ENCODE assay signal across 8 cellular contexts in genomic region chr2:11133238-11133935, GRCh38. TPM values are rescaled to one million over a fixed set of nuclear protein-coding genes. Genes with fewer than 3 reads are reported as not detected.
A peak's percentile ranks its signal among the peaks of the same experiment; 100 is the strongest.
DNase-seq lines count a peak whose midpoint lies in the region; ATAC-seq, FAIRE-seq and TF ChIP-seq lines count a peak whose summit lies in the region.

No MANE protein-coding gene starts in this region.

- TF ChIP-seq RAD21 in A549 (conservative IDR thresholded peaks at IDR 0.05 in 1 of 2, IDR thresholded peaks at IDR 0.05 in 1 of 2) = no peak

- CTCF ChIA-PET in A549 (lab: Yijun Ruan, JAX) = interaction anchor here (0.6 to 24.7 kb wide), 130 partner anchors 9 to 652 kb away, joined by 3 to 1025 read pairs (median 7); partner anchors contain the start of genes E2F6, KCNF1, NTSR2 and PDIA6

- H3K4me1 ChIP-seq in A549 = peaks cover 16% of the 10 kb centered on the region; the same call in 2 of the 3 replicates

- H3K4me1 Mint-ChIP-seq in IgD-negative memory B cell (peaks cover 8 to 13% (median 9%) of the 10 kb centered on the region in 3 donors), chondrocyte (ENCODE audit: low read depth) (peaks cover 13% of the 10 kb centered on the region), mesothelial cell of epicardium (peaks cover 15% of the 10 kb centered on the region)

- H3K36me3 Mint-ChIP-seq in IgD-negative memory B cell = peaks cover 5% of the 10 kb centered on the region
- no peaks in the 10 kb centered on the region for H3K36me3 Mint-ChIP-seq in chondrocyte (ENCODE audit: low read depth)
- no peaks in the 10 kb centered on the region for H3K36me3 Mint-ChIP-seq in mesothelial cell of epicardium

- FAIRE-seq in A549 (lab: Jason Lieb, UNC) = no peak

- H3K27me3 Mint-ChIP-seq in IgD-negative memory B cell (no peaks in the 10 kb centered on the region), chondrocyte (ENCODE audit: low read depth) (peaks cover 9% of the 10 kb centered on the region), mesothelial cell of epicardium (ENCODE audit: low read depth) (peaks cover 17% of the 10 kb centered on the region)

- DNase-seq in A549 (ENCODE audit: low read depth in 1 of 2, low spot score in 1 of 2) (no peak), chondrocyte (ENCODE audit: low spot score) (no peak), mesothelial cell of epicardium (ENCODE audit: low spot score in 2 of 2, unreplicated experiment in 2 of 2) (no peak), NCI-H1092 treated with DMSO at 0.1 percent for 48 hours (lab: John Stamatoyannopoulos, UW) (no peak), omental fat pad (ENCODE audit: low spot score) (no peak)

- H3K9me3 ChIP-seq in A549 = no peaks in the 10 kb centered on the region

- peak overlapping the region; percentile 62 to 96 (median 89) for H3K4me3 Mint-ChIP-seq in IgD-negative memory B cell
- H3K4me3 Mint-ChIP-seq in chondrocyte (ENCODE audit: unreplicated experiment) = peak overlapping the region; percentile 80
- peak overlapping the region; percentile 81 for H3K4me3 Mint-ChIP-seq in mesothelial cell of epicardium

- TF ChIP-seq CTCF in A549 (IDR thresholded peaks at IDR 0.05) (no peak), chondrocyte (IDR thresholded peaks at IDR 0.05) (no peak), mesothelial cell of epicardium (IDR thresholded peaks at IDR 0.05; ENCODE audit: unreplicated experiment) (no peak), omental fat pad (IDR thresholded peaks at IDR 0.05) (no peak)

- no peak for TF ChIP-seq EP300 in A549 (IDR thresholded peaks at IDR 0.05)

- no peaks in the 10 kb centered on the region for H3K9me3 Mint-ChIP-seq in IgD-negative memory B cell
- H3K9me3 Mint-ChIP-seq in chondrocyte (ENCODE audit: low read depth) = no peaks in the 10 kb centered on the region
- no peaks in the 10 kb centered on the region for H3K9me3 Mint-ChIP-seq in mesothelial cell of epicardium

- WGBS in A549 (ENCODE audit: missing lambda C conversion rate) = 92% methylated on average over 20 of the region's 25 CpGs

- POLR2A ChIA-PET in A549 (lab: Yijun Ruan, JAX) = interaction anchor here (0.5 to 2.6 kb wide), 11 partner anchors 10 to 451 kb away, joined by 3 to 17 read pairs (median 3); partner anchors contain the start of gene SLC66A3

- H3K27ac ChIP-seq in A549 = peak overlapping the region; percentile 77 to 86

- H3K27ac Mint-ChIP-seq in IgD-negative memory B cell = peak overlapping the region; percentile 22 to 87 (median 78)
- H3K27ac Mint-ChIP-seq in chondrocyte (ENCODE audit: unreplicated experiment) = peak overlapping the region; percentile 87
- H3K27ac Mint-ChIP-seq in mesothelial cell of epicardium = peak overlapping the region; percentile 92

- no peak for ATAC-seq in A549
- ATAC-seq in omental fat pad (ENCODE audit: low FRiP score) = no peak
- no peak for ATAC-seq in GM21423 (IDR thresholded peaks at IDR 0.05; ENCODE audit: unreplicated experiment)
- no peak for ATAC-seq in HG02678 (IDR thresholded peaks at IDR 0.05; ENCODE audit: unreplicated experiment)

- H3K4me3 ChIP-seq in A549 = peak overlapping the region; percentile 51

- no peak for TF ChIP-seq POLR2A in A549 (IDR thresholded peaks at IDR 0.05; ENCODE audit: low read length)

- H3K4me2 ChIP-seq in A549 = peak overlapping the region; percentile 80

TF ChIP-seq in A549, 52 proteins besides CTCF, POLR2A, EP300 and RAD21:
- TF ChIP-seq CEBPB (IDR thresholded peaks at IDR 0.05) = no peak
- TF ChIP-seq, protein P1, sequence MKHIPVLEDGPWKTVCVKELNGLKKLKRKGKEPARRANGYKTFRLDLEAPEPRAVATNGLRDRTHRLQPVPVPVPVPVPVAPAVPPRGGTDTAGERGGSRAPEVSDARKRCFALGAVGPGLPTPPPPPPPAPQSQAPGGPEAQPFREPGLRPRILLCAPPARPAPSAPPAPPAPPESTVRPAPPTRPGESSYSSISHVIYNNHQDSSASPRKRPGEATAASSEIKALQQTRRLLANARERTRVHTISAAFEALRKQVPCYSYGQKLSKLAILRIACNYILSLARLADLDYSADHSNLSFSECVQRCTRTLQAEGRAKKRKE (CRISPR knock-in tag; IDR thresholded peaks at IDR 0.05; ENCODE audit: low read depth) = no peak
- no peak for TF ChIP-seq MAX (IDR thresholded peaks at IDR 0.05)

RNA-seq across cellular contexts. Expression of gene SLC66A3, which starts 21.9 kb away (rescaled TPM):
- polyA plus RNA-seq in A549 (2011; rRNA removed) = 69.8 and 90.1 TPM in 2 replicates
- polyA plus RNA-seq in A549 (2012; cell fraction: cytosol; rRNA removed) = 61.4 and 85.0 TPM in 2 replicates
- polyA plus RNA-seq in A549 (2012; cell fraction: nucleus; rRNA removed) = 41.1 and 53.5 TPM in 2 replicates
- polyA plus RNA-seq in A549 (2017; fragmentation: RNase III; extraction: RNeasy Plus Mini Kit Qiagen cat#74134 plus additional on column Dnase treatment) = 24.9 to 27.8 TPM (median 25.9 TPM) in 3 replicates
- 82.8 and 106 TPM in 2 replicates for polyA minus RNA-seq in A549 (2011; rRNA and poly(A)+ RNA removed)
- polyA plus RNA-seq in IgD-negative memory B cell = 48.6 TPM
- total RNA-seq in chondrocyte = 25.8 to 29.3 TPM (median 28.0 TPM) in 3 replicates
- 6.0 to 7.3 TPM (median 6.3 TPM) in 3 replicates for total RNA-seq in mesothelial cell of epicardium
- 10 to 100 TPM; 32.5 to 68.7 (median 59.0) TPM for total RNA-seq in omental fat pad
